Comparison of ENCODE assay signal across 3 cellular contexts in genomic region chr5:118980438-118980837, GRCh38.
A peak's percentile ranks its signal among the peaks of the same experiment; 100 is the strongest.
TF ChIP-seq lines count a peak whose summit lies in the region.

No MANE protein-coding gene starts in this region.

TF ChIP-seq in A549, 52 proteins besides CTCF, POLR2A, EP300 and RAD21:
- TF ChIP-seq TFCP2L1 (CRISPR knock-in tag; IDR thresholded peaks at IDR 0.05) = no peak
- TF ChIP-seq ESRRA (IDR thresholded peaks at IDR 0.05; ENCODE audit: borderline replicate concordance, low read length) = no peak
- TF ChIP-seq KDM1A (IDR thresholded peaks at IDR 0.05; ENCODE audit: low read depth) = no peak
- TF ChIP-seq CHD2 (IDR thresholded peaks at IDR 0.05; ENCODE audit: low read length, partially characterized antibody) = no peak
- TF ChIP-seq RCOR1 (IDR thresholded peaks at IDR 0.05; ENCODE audit: low read depth, low read length) = no peak
- no peak for TF ChIP-seq HOXB13 (CRISPR knock-in tag; IDR thresholded peaks at IDR 0.05; ENCODE audit: low read depth)
- TF ChIP-seq PHF8 (IDR thresholded peaks at IDR 0.05; ENCODE audit: borderline replicate concordance, low read depth) = no peak

TF ChIP-seq in IMR-90, 13 proteins besides CTCF, POLR2A, EP300 and RAD21:
- TF ChIP-seq USF2 (IDR thresholded peaks at IDR 0.05; ENCODE audit: low read depth, low read length) (no peak), CEBPB (IDR thresholded peaks at IDR 0.05; ENCODE audit: low read depth, low read length) (no peak), SMC3 (IDR thresholded peaks at IDR 0.05; ENCODE audit: low read depth, low read length) (no peak), MAFK (IDR thresholded peaks at IDR 0.05; ENCODE audit: low read depth, low read length) (0 out of 2 replicates have a peak, but pooled peaks have one; percentile 7), FOS (IDR thresholded peaks at IDR 0.05; ENCODE audit: low read depth, low read length) (no peak)

TF ChIP-seq in K562, 482 proteins besides CTCF, POLR2A, EP300 and RAD21:
- TF ChIP-seq XRCC3 (IDR thresholded peaks at IDR 0.05) (no peak), ZNF316 (IDR thresholded peaks at IDR 0.05) (peak; percentile 43), HIVEP1 (CRISPR knock-in tag; IDR thresholded peaks at IDR 0.05) (no peak), RCOR1 (IDR thresholded peaks at IDR 0.05; ENCODE audit: borderline replicate concordance in 1 of 2, low read depth in 2 of 2, low read length in 2 of 2) (no peak), TRIM28 (IDR thresholded peaks at IDR 0.05) (no peak), ZNF165 (CRISPR knock-in tag; IDR thresholded peaks at IDR 0.05; ENCODE audit: borderline replicate concordance) (no peak), USF2 (CRISPR knock-in tag; IDR thresholded peaks at IDR 0.05) (no peak)
